Comparison of ENCODE assay signal across 9 cellular contexts in the genomic region with DNA sequence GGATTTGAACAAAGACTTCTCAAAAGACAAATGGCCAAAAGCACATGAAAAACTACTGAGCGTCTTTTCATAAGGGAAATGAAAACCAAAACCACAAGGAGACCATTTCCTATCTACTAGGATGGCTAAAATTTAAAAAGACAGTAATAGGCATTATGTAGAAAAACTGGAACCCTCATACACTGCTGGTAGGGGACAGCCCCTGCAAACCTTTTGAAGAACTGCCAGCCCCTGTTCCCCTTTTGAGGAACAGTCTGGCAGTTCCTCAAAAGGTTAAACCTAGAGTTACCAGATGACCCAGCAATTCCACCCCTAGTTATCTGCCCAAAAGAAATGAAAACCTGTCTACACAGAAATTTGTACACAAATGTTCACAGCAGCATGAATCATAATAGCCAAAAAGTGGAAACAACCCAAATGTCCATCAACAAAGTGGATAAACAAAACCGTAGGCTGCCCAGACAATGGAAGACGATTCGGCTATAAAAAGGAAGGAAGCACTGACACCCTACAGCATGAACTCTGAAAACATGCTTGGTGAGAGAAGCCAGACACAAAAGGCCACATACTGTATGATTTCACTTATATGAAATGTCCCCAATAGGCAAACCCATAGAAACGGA. TPM values are rescaled to one million over a fixed set of nuclear protein-coding genes. Genes with fewer than 3 reads are reported as not detected.
A peak's percentile ranks its signal among the peaks of the same experiment; 100 is the strongest.
DNase-seq lines count a peak whose midpoint lies in the region; ATAC-seq, FAIRE-seq and TF ChIP-seq lines count a peak whose summit lies in the region.
"Had no signal": no experiment of that assay in that cellular context is flagged by ENCODE, and none has a peak within 500 bp of the region (broad histone marks: within the 10 kb centered on the region; RNA-seq: fewer than 3 reads in every experiment).

No MANE protein-coding gene starts in this region.

- peak overlapping the region; percentile 82 for H3K27ac Mint-ChIP-seq in activated T-helper 1 cell treated with anti-CD3 and anti-CD28 coated beads, Interleukin-12 subunit alpha, Interleukin-12 subunit beta, Interleukin-2, Interleukin-4 antibody, amounts not matched to agents 30 ng/mL and 10 ng/mL and 1 ng/mL, durations not matched to agents 14 hours and 24 hours and 36 hours
- H3K27ac Mint-ChIP-seq in natural killer cell, result peak overlapping the region; percentile 93 to 98

- peaks cover 20% of the 10 kb centered on the region for H3K36me3 Mint-ChIP-seq in activated T-helper 1 cell treated with anti-CD3 and anti-CD28 coated beads, Interleukin-12 subunit alpha, Interleukin-12 subunit beta, Interleukin-2, Interleukin-4 antibody, amounts not matched to agents 30 ng/mL and 10 ng/mL and 1 ng/mL, durations not matched to agents 14 hours and 24 hours and 36 hours (ENCODE audit: low read depth)
- H3K36me3 Mint-ChIP-seq in natural killer cell, result no peaks in the 10 kb centered on the region

- TF ChIP-seq CTCF in GM13977 (IDR thresholded peaks at IDR 0.05; ENCODE audit: extremely low read depth, insufficient read depth, missing control alignments), result no peak
- TF ChIP-seq CTCF in natural killer cell (IDR thresholded peaks at IDR 0.05), result no peak

- peak; percentile 54 for ATAC-seq in HG03280 (IDR thresholded peaks at IDR 0.05; ENCODE audit: unreplicated experiment)
- peak; percentile 52 to 60 (median 57) for ATAC-seq in natural killer cell
- no peak for ATAC-seq in GM19467 (IDR thresholded peaks at IDR 0.05; ENCODE audit: unreplicated experiment)

- H3K4me3 Mint-ChIP-seq in activated T-helper 1 cell treated with anti-CD3 and anti-CD28 coated beads, Interleukin-12 subunit alpha, Interleukin-12 subunit beta, Interleukin-2, Interleukin-4 antibody, amounts not matched to agents 30 ng/mL and 10 ng/mL and 1 ng/mL, durations not matched to agents 14 hours and 24 hours and 36 hours, result peak overlapping the region; percentile 69
- peak overlapping the region; percentile 87 for H3K4me3 Mint-ChIP-seq in natural killer cell
- H3K4me3 Mint-ChIP-seq: endodermal cell had no signal

- intact Hi-C loops in activated T-helper 1 cell treated with anti-CD3 and anti-CD28 coated beads, Interleukin-12 subunit alpha, Interleukin-12 subunit beta, Interleukin-2, Interleukin-4 antibody, amounts not matched to agents 30 ng/mL and 10 ng/mL and 1 ng/mL, durations not matched to agents 14 hours and 24 hours and 36 hours (cut with micrococcal nuclease), result loop anchor here (1.0 to 2.0 kb wide), 2 partner anchors 20 to 33 kb away; no protein-coding TSS in a partner anchor
- intact Hi-C loops in natural killer cell (cut with micrococcal nuclease), result no loop called here

- no peaks in the 10 kb centered on the region for H3K27me3 Mint-ChIP-seq in activated T-helper 1 cell treated with anti-CD3 and anti-CD28 coated beads, Interleukin-12 subunit alpha, Interleukin-12 subunit beta, Interleukin-2, Interleukin-4 antibody, amounts not matched to agents 30 ng/mL and 10 ng/mL and 1 ng/mL, durations not matched to agents 14 hours and 24 hours and 36 hours (ENCODE audit: insufficient read depth)
- H3K27me3 Mint-ChIP-seq in natural killer cell (ENCODE audit: low read depth in 2 of 2), result no peaks in the 10 kb centered on the region

- peak; percentile 56 for DNase-seq in GM13977 (ENCODE audit: low spot score)
- no peak for DNase-seq in activated T-helper 1 cell treated with anti-CD3 and anti-CD28 coated beads, Interleukin-12 subunit alpha, Interleukin-12 subunit beta, Interleukin-2, Interleukin-4 antibody, amounts not matched to agents 30 ng/mL and 10 ng/mL and 1 ng/mL, durations not matched to agents 14 hours and 24 hours and 36 hours (ENCODE audit: low spot score)
- DNase-seq in natural killer cell, result no peak
- DNase-seq in RCC 7860 (ENCODE audit: low spot score), result no peak
- DNase-seq in RKO (ENCODE audit: low spot score), result no peak
- no peak for DNase-seq in NCI-H2227 treated with DMSO at 0.1 percent for 48 hours (lab: John Stamatoyannopoulos, UW)
- DNase-seq: endodermal cell had no signal

- in situ Hi-C loops in GM13977 (cut with MboI; ENCODE audit: low pct_unique_long_range_greater_than_20kb, low sequenced_read_pairs, unreplicated experiment), result no loop called here

- peaks cover 22% of the 10 kb centered on the region for H3K4me1 Mint-ChIP-seq in activated T-helper 1 cell treated with anti-CD3 and anti-CD28 coated beads, Interleukin-12 subunit alpha, Interleukin-12 subunit beta, Interleukin-2, Interleukin-4 antibody, amounts not matched to agents 30 ng/mL and 10 ng/mL and 1 ng/mL, durations not matched to agents 14 hours and 24 hours and 36 hours (ENCODE audit: low read depth)
- H3K4me1 Mint-ChIP-seq in natural killer cell, result peaks cover 57 to 59% of the 10 kb centered on the region in 2 donors

- no peaks in the 10 kb centered on the region for H3K9me3 Mint-ChIP-seq in activated T-helper 1 cell treated with anti-CD3 and anti-CD28 coated beads, Interleukin-12 subunit alpha, Interleukin-12 subunit beta, Interleukin-2, Interleukin-4 antibody, amounts not matched to agents 30 ng/mL and 10 ng/mL and 1 ng/mL, durations not matched to agents 14 hours and 24 hours and 36 hours
- H3K9me3 Mint-ChIP-seq in natural killer cell, result no peaks in the 10 kb centered on the region
- H3K9me3 Mint-ChIP-seq: endodermal cell had no signal

- no peak for FAIRE-seq in RCC 7860 (lab: Jason Lieb, UNC)

RNA-seq across cellular contexts. Expression of a gene that starts 22.9 kb away (rescaled TPM):
- total RNA-seq in activated T-helper 1 cell treated with anti-CD3 and anti-CD28 coated beads, Interleukin-12 subunit alpha, Interleukin-12 subunit beta, Interleukin-2, Interleukin-4 antibody, amounts not matched to agents 30 ng/mL and 10 ng/mL and 1 ng/mL, durations not matched to agents 14 hours and 24 hours and 36 hours, result 61.6 and 62.7 TPM in 2 replicates
- total RNA-seq in natural killer cell, result 10 to 100 TPM; 35.2 to 49.2 (median 37.9) TPM

RNA-seq across cellular contexts. Expression of a gene that starts 39.5 kb away (rescaled TPM):
- 64.7 and 68.4 TPM in 2 replicates for total RNA-seq in activated T-helper 1 cell treated with anti-CD3 and anti-CD28 coated beads, Interleukin-12 subunit alpha, Interleukin-12 subunit beta, Interleukin-2, Interleukin-4 antibody, amounts not matched to agents 30 ng/mL and 10 ng/mL and 1 ng/mL, durations not matched to agents 14 hours and 24 hours and 36 hours
- total RNA-seq in natural killer cell, result 100 to 1,000 TPM in 1 of 3 donors, 10 to 100 TPM in 2; 66.0 to 104 (median 77.3) TPM

RNA-seq across cellular contexts. Expression of a gene that starts 40.4 kb away (rescaled TPM):
- total RNA-seq in activated T-helper 1 cell treated with anti-CD3 and anti-CD28 coated beads, Interleukin-12 subunit alpha, Interleukin-12 subunit beta, Interleukin-2, Interleukin-4 antibody, amounts not matched to agents 30 ng/mL and 10 ng/mL and 1 ng/mL, durations not matched to agents 14 hours and 24 hours and 36 hours, result 0.17 TPM in 1 of 2 replicates, not detected in the other
- total RNA-seq in natural killer cell, result under 1 TPM; 0.35 to 0.61 (median 0.43) TPM

RNA-seq across cellular contexts. Expression of a gene that starts 41.3 kb away (rescaled TPM):
- 21.7 and 25.0 TPM in 2 replicates for total RNA-seq in activated T-helper 1 cell treated with anti-CD3 and anti-CD28 coated beads, Interleukin-12 subunit alpha, Interleukin-12 subunit beta, Interleukin-2, Interleukin-4 antibody, amounts not matched to agents 30 ng/mL and 10 ng/mL and 1 ng/mL, durations not matched to agents 14 hours and 24 hours and 36 hours
- total RNA-seq in natural killer cell, result 10 to 100 TPM; 66.6 to 71.2 (median 69.8) TPM
